22 cellular contexts compared by ENCODE assay signal in genomic region chrX:153750126-153750774, GRCh38. TPM values are rescaled to one million over a fixed set of nuclear protein-coding genes. Genes with fewer than 3 reads are reported as not detected.
"Had no signal": no experiment of that assay in that cellular context is flagged by ENCODE, and none has a peak within 500 bp of the region (broad histone marks: within the 10 kb centered on the region; RNA-seq: fewer than 3 reads in every experiment).

No MANE protein-coding gene starts in this region.

- H3K27ac ChIP-seq: brain microvascular endothelial cell, gastrocnemius medialis, heart right ventricle, neural progenitor cell, tibial artery had no signal

- H3K36me3 ChIP-seq: brain microvascular endothelial cell, gastrocnemius medialis, heart right ventricle, neural progenitor cell, tibial artery had no signal

- H3K4me3 ChIP-seq: gastrocnemius medialis, heart right ventricle, mucosa of descending colon, neural progenitor cell, tibial artery had no signal

- H3K9me3 ChIP-seq: gastrocnemius medialis, heart right ventricle, mucosa of descending colon, tibial artery had no signal

- H3K9ac ChIP-seq: neural progenitor cell had no signal

- ATAC-seq: activated CD8-positive, alpha-beta memory T cell treated with anti-CD3 and anti-CD28 coated beads, Interleukin-2, amount 10 ng/mL, durations not matched to agents 7 days and 5 days; activated T-helper 17 cell treated with anti-CD3 and anti-CD28 coated beads, Interleukin-2, amount 50 U/mL, for 72 hours; gastrocnemius medialis; heart right ventricle; mucosa of descending colon; stimulated activated naive CD8-positive, alpha-beta T cell treated with anti-CD3 and anti-CD28 coated beads, Interleukin-15, Interleukin-2, amounts not matched to agents 100 U/mL and 50 U/mL, for 24 hours had no signal

- H3K4me2 ChIP-seq: neural progenitor cell had no signal

- H3K4me1 ChIP-seq: gastrocnemius medialis, heart right ventricle, neural progenitor cell had no signal

- DNase-seq: activated B cell treated with CpG ODN at 0.5 μM for 24 hours; activated CD4-positive, alpha-beta memory T cell treated with anti-CD3 and anti-CD28 coated beads, Interleukin-2, amount 10 ng/mL, durations not matched to agents 7 days and 5 days; activated CD4-positive, alpha-beta T cell treated with anti-CD3 and anti-CD28 coated beads for 48 hours; activated CD8-positive, alpha-beta memory T cell treated with anti-CD3 and anti-CD28 coated beads, Interleukin-2, amount 10 ng/mL, durations not matched to agents 7 days and 5 days; activated naive CD4-positive, alpha-beta T cell; activated naive CD8-positive, alpha-beta T cell treated with anti-CD3 and anti-CD28 coated beads, Interleukin-2, amount 10 ng/mL, durations not matched to agents 7 days and 5 days; brain microvascular endothelial cell; cortex of kidney; gastrocnemius medialis; heart right ventricle; immature natural killer cell; mesenchymal stem cell; mucosa of descending colon; naive B cell; stimulated activated CD4-positive, alpha-beta T cell treated with anti-CD3 and anti-CD28 coated beads, Interleukin-2, amount 100 ng/mL, for 24 hours; stimulated activated naive CD8-positive, alpha-beta T cell treated with anti-CD3 and anti-CD28 coated beads, Interleukin-15, Interleukin-2, amounts not matched to agents 100 U/mL and 50 U/mL, for 24 hours; substantia nigra; tibial artery had no signal

- H2AFZ ChIP-seq: neural progenitor cell had no signal

- H3K27me3 ChIP-seq: brain microvascular endothelial cell, gastrocnemius medialis, neural progenitor cell, tibial artery had no signal

RNA-seq across cellular contexts. Expression of gene PLXNB3, which starts 13.8 kb away (rescaled TPM):
- total RNA-seq: activated B cell treated with CpG ODN at 0.5 μM for 24 hours had no signal
- polyA plus RNA-seq: immature natural killer cell had no signal

RNA-seq across cellular contexts. Expression of gene SRPK3, which starts 30.6 kb away (rescaled TPM):
- total RNA-seq: activated B cell treated with CpG ODN at 0.5 μM for 24 hours; activated CD4-positive, alpha-beta memory T cell treated with anti-CD3 and anti-CD28 coated beads, Interleukin-2, amount 10 ng/mL, durations not matched to agents 7 days and 5 days; activated CD8-positive, alpha-beta memory T cell treated with anti-CD3 and anti-CD28 coated beads, Interleukin-2, amount 10 ng/mL, durations not matched to agents 7 days and 5 days; activated naive CD8-positive, alpha-beta T cell treated with anti-CD3 and anti-CD28 coated beads, Interleukin-2, amount 10 ng/mL, durations not matched to agents 7 days and 5 days; activated T-helper 17 cell treated with anti-CD3 and anti-CD28 coated beads, Interleukin-2, amount 50 U/mL, for 72 hours; progenitor cell of endocrine pancreas; T-helper 2 cell treated with Interferon-gamma antibody and Interleukin-4, amounts not matched to agents 100 ng/mL and 5 ng/mL, for 36 hours had no signal
- polyA plus RNA-seq: immature natural killer cell had no signal
